ENCODE assay signal across 20 cellular contexts in genomic region chr1:30600258-30600657, GRCh38.
"Had no signal": no experiment of that assay in that cellular context is flagged by ENCODE, and none has a peak within 500 bp of the region (broad histone marks: within the 10 kb centered on the region; RNA-seq: fewer than 3 reads in every experiment).

No MANE protein-coding gene starts in this region.

- H3K4me1 Mint-ChIP-seq: natural killer cell; stimulated activated memory B cell treated with anti-CD40 and anti-IgM and Interleukin-4, amounts not matched to agents 10 μg/mL and 1 μg/mL and 100 μg/mL, for 72 hours had no signal

- H3K4me1 ChIP-seq: adrenal gland, breast epithelium, lower lobe of right lung, testis had no signal

- H3K27ac ChIP-seq: adrenal gland, breast epithelium, epithelial cell of prostate, foreskin keratinocyte, hepatocyte, lower lobe of right lung, testis had no signal

- H3K9me3 Mint-ChIP-seq: activated naive CD4-positive, alpha-beta T cell treated with anti-CD3 and anti-CD28 coated beads, Interleukin-2, amount 50 U/mL, for 72 hours; effector memory CD8-positive, alpha-beta T cell; natural killer cell; type B pancreatic cell had no signal

- H3K79me2 ChIP-seq: hepatocyte had no signal

- H3K36me3 ChIP-seq: adrenal gland, breast epithelium, lower lobe of right lung had no signal

- H3K27ac Mint-ChIP-seq: effector memory CD8-positive, alpha-beta T cell; natural killer cell; stimulated activated memory B cell treated with anti-CD40 and anti-IgM and Interleukin-4, amounts not matched to agents 10 μg/mL and 1 μg/mL and 100 μg/mL, for 72 hours; type B pancreatic cell had no signal

- H3K36me3 Mint-ChIP-seq: activated naive CD4-positive, alpha-beta T cell treated with anti-CD3 and anti-CD28 coated beads, Interleukin-2, amount 50 U/mL, for 72 hours; natural killer cell; stimulated activated memory B cell treated with anti-CD40 and anti-IgM and Interleukin-4, amounts not matched to agents 10 μg/mL and 1 μg/mL and 100 μg/mL, for 72 hours; type B pancreatic cell had no signal

- H2AFZ ChIP-seq: hepatocyte had no signal

- H3K9me3 ChIP-seq: adrenal gland, breast epithelium, lower lobe of right lung, testis had no signal

- H3K4me2 ChIP-seq: hepatocyte, smooth muscle cell had no signal

- DNase-seq: activated CD4-positive, alpha-beta T cell treated with anti-CD3 and anti-CD28 coated beads, Interleukin-2, amount 50 U/mL, for 4 hours; activated gamma-delta T cell; dermis blood vessel endothelial cell; effector memory CD8-positive, alpha-beta T cell; foreskin keratinocyte; left cardiac atrium; lower lobe of right lung; natural killer cell; stimulated activated CD4-positive, alpha-beta T cell treated with anti-CD3 and anti-CD28 coated beads, Interleukin-4, amount 100 ng/mL, for 4 hours; testis had no signal

- H3K4me3 Mint-ChIP-seq: effector memory CD8-positive, alpha-beta T cell; natural killer cell; stimulated activated memory B cell treated with anti-CD40 and anti-IgM and Interleukin-4, amounts not matched to agents 10 μg/mL and 1 μg/mL and 100 μg/mL, for 72 hours; type B pancreatic cell had no signal

- H3K27me3 ChIP-seq: adrenal gland, breast epithelium, foreskin keratinocyte, testis had no signal

- FAIRE-seq: astrocyte, TTC549 had no signal

- H3K4me3 ChIP-seq: adrenal gland, breast epithelium, hepatocyte, lower lobe of right lung, smooth muscle cell, testis had no signal
